ENCODE assay signal across 8 cellular contexts in the genomic region with DNA sequence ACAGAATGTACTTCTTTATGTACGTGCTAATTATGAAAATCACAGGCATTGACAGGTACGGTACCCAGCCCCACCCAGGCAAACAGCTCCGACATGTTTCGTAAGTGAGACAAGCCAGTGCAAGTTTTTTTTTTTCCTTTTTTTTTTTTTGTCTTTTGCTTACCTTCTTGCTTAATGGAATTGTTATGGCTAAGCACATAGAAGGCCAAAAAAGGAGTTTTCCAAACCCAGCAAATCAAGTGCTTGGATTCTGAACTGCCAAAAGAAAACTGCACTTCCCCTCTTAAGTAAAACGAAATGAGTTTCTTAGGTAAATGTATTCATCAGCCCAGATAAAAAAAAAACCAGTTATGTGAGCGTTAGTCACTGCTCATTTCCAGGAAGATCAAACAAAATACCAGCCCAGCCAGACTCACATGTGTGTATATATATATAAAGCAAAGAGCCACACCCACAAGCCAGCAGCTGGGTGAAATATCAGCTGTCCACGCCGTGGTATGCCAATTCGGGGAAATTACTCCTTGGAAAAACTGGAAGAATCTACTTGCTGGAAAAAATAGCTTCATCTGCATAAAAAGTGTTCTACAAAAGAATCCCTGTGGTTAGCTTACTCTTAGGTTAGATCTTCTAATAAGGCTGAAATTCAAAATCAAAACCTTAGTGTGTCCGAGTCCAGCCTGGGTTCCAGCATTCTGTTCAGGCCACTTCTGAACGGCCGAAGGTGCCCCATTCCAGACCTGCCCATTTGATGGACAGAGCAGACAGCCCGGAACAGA. TPM values are rescaled to one million over a fixed set of nuclear protein-coding genes. Genes with fewer than 3 reads are reported as not detected.
DNase-seq lines count a peak whose midpoint lies in the region; ATAC-seq and TF ChIP-seq lines count a peak whose summit lies in the region.

No MANE protein-coding gene starts in this region.

- CTCF ChIA-PET in Calu3 (lab: Charles Lee) = interaction anchor here (0.6 kb wide), 1 partner anchor 167 kb away, joined by 3 read pairs; no protein-coding TSS in a partner anchor

- H3K4me3 Mint-ChIP-seq in Calu3 (ENCODE audit: low read depth, unreplicated experiment) = peak overlapping the region; percentile 65
- H3K4me3 Mint-ChIP-seq in stimulated activated naive B cell treated with anti-CD40 and anti-IgM and Interleukin-4, amounts not matched to agents 10 μg/mL and 1 μg/mL and 100 μg/mL, for 72 hours = peak overlapping the region in 1 of 2 donors; percentile 11

- no peaks in the 10 kb centered on the region for H3K9me3 ChIP-seq in adipocyte (ENCODE audit: control insufficient read depth, low read length)

- no peaks in the 10 kb centered on the region for H3K27me3 ChIP-seq in adipocyte (replicated peaks; ENCODE audit: control insufficient read depth, insufficient read depth, low read length)

- H3K4me1 Mint-ChIP-seq in Calu3 (ENCODE audit: low read depth, unreplicated experiment) = peaks cover 47% of the 10 kb centered on the region
- peaks cover 34 to 63% of the 10 kb centered on the region in 2 donors for H3K4me1 Mint-ChIP-seq in stimulated activated naive B cell treated with anti-CD40 and anti-IgM and Interleukin-4, amounts not matched to agents 10 μg/mL and 1 μg/mL and 100 μg/mL, for 72 hours

- no peak for TF ChIP-seq CTCF in Calu3 (IDR thresholded peaks at IDR 0.05; ENCODE audit: unreplicated experiment)

- H3K36me3 Mint-ChIP-seq in Calu3 (ENCODE audit: insufficient read depth, unreplicated experiment) = peaks cover 87% of the 10 kb centered on the region
- peaks cover 59 to 69% of the 10 kb centered on the region in 2 donors for H3K36me3 Mint-ChIP-seq in stimulated activated naive B cell treated with anti-CD40 and anti-IgM and Interleukin-4, amounts not matched to agents 10 μg/mL and 1 μg/mL and 100 μg/mL, for 72 hours

- H3K9me3 Mint-ChIP-seq in Calu3 (ENCODE audit: low read depth, unreplicated experiment) = no peaks in the 10 kb centered on the region
- H3K9me3 Mint-ChIP-seq in stimulated activated naive B cell treated with anti-CD40 and anti-IgM and Interleukin-4, amounts not matched to agents 10 μg/mL and 1 μg/mL and 100 μg/mL, for 72 hours = no peaks in the 10 kb centered on the region

- DNase-seq in Calu3 (peak; percentile 69), OCI-M1 (lab: John Stamatoyannopoulos, UW) (peak; percentile 76), adipocyte (ENCODE audit: low read depth) (peak; percentile 82), hepatic stellate cell (ENCODE audit: low spot score) (peak; percentile 40)
- no peak for DNase-seq in stimulated activated naive B cell treated with anti-CD40 and anti-IgM and Interleukin-4, amounts not matched to agents 10 μg/mL and 1 μg/mL and 100 μg/mL, for 72 hours

- peak; percentile 38 to 54 for ATAC-seq in stimulated activated naive B cell treated with anti-CD40 and anti-IgM and Interleukin-4, amounts not matched to agents 10 μg/mL and 1 μg/mL and 100 μg/mL, for 72 hours (replicated peaks)
- no peak for ATAC-seq in HG03175 (IDR thresholded peaks at IDR 0.05; ENCODE audit: unreplicated experiment)
- ATAC-seq in GM21786 (IDR thresholded peaks at IDR 0.05; ENCODE audit: unreplicated experiment) = no peak
- no peak for ATAC-seq in GM19455 (IDR thresholded peaks at IDR 0.05; ENCODE audit: unreplicated experiment)

- H3K36me3 ChIP-seq in adipocyte (ENCODE audit: control insufficient read depth, insufficient read depth, low read length, severe bottlenecking) = peaks cover 65% of the 10 kb centered on the region

- peak overlapping the region; percentile 99 for H3K27ac Mint-ChIP-seq in Calu3 (ENCODE audit: unreplicated experiment)
- H3K27ac Mint-ChIP-seq in stimulated activated naive B cell treated with anti-CD40 and anti-IgM and Interleukin-4, amounts not matched to agents 10 μg/mL and 1 μg/mL and 100 μg/mL, for 72 hours = peak overlapping the region; percentile 0

- no TSS peak for BruUV-seq in Calu3 (replicated peaks; lab: Mats Ljungman, UMichigan)

- intact Hi-C loops in Calu3 (cut with micrococcal nuclease; ENCODE audit: unreplicated experiment) = loop anchor here (2.0 to 5.0 kb wide), 4 partner anchors 140 to 580 kb away; no protein-coding TSS in a partner anchor

- no peaks in the 10 kb centered on the region for H3K27me3 Mint-ChIP-seq in Calu3 (ENCODE audit: unreplicated experiment)
- no peaks in the 10 kb centered on the region for H3K27me3 Mint-ChIP-seq in stimulated activated naive B cell treated with anti-CD40 and anti-IgM and Interleukin-4, amounts not matched to agents 10 μg/mL and 1 μg/mL and 100 μg/mL, for 72 hours

- H3K4me1 ChIP-seq in adipocyte (ENCODE audit: control insufficient read depth, insufficient read depth, low read length) = peaks cover 64% of the 10 kb centered on the region

- peak overlapping the region; percentile 38 for H3K4me3 ChIP-seq in adipocyte (ENCODE audit: low read length)

- H3K9ac ChIP-seq in adipocyte (ENCODE audit: low read length) = peak overlapping the region; percentile 100

RNA-seq across cellular contexts. Expression of gene KLF6, which starts 8.0 kb away (rescaled TPM):
- total RNA-seq in Calu3 (2022) = 140 and 161 TPM in 2 replicates

Comparison
In these comparisons a context has a peak if more than half of its experiments do, and no peak if none do; other contexts are left out.
1. ATAC-seq: peak in stimulated activated naive B cell treated with anti-CD40 and anti-IgM and Interleukin-4, amounts not matched to agents 10 μg/mL and 1 μg/mL and 100 μg/mL, for 72 hours (2 of 2); none in HG03175 (single experiment), GM21786 (single experiment) and GM19455 (single experiment).